ENCODE assay signal across 17 cellular contexts in genomic region chr1:99595041-99595440, GRCh38. TPM values are rescaled to one million over a fixed set of nuclear protein-coding genes. Genes with fewer than 3 reads are reported as not detected.
DNase-seq lines count a peak whose midpoint lies in the region; TF ChIP-seq lines count a peak whose summit lies in the region.
"Had no signal": no experiment of that assay in that cellular context is flagged by ENCODE, and none has a peak within 500 bp of the region (broad histone marks: within the 10 kb centered on the region; RNA-seq: fewer than 3 reads in every experiment).

No MANE protein-coding gene starts in this region.

- TF ChIP-seq CTCF in osteoblast (IDR thresholded peaks at IDR 0.05; ENCODE audit: extremely low read depth, low read depth, low read length) (no peak), RWPE1 (conservative IDR thresholded peaks at IDR 0.05; ENCODE audit: low read depth) (no peak)

- POLR2A ChIA-PET in RWPE1 (lab: Yijun Ruan, JAX; ENCODE audit: low non-redundant PET) = no interaction called here

- peak overlapping the region; percentile 44 for H2AFZ ChIP-seq in osteoblast (ENCODE audit: low read length)

- no peak overlapping the region for H3K27ac ChIP-seq in osteoblast (ENCODE audit: low read depth, low read length)
- H3K27ac ChIP-seq in RWPE1 = no peak overlapping the region

- H3K79me2 ChIP-seq in osteoblast (ENCODE audit: insufficient read depth, low read length) = no peaks in the 10 kb centered on the region

- H3K4me2 ChIP-seq in osteoblast (ENCODE audit: insufficient read depth, low read length) = no peak overlapping the region

- peak overlapping the region; percentile 44 for H3K9ac ChIP-seq in adipocyte (ENCODE audit: low read length)

- H3K36me3 ChIP-seq in adipocyte (ENCODE audit: control insufficient read depth, insufficient read depth, low read length, severe bottlenecking) = no peaks in the 10 kb centered on the region
- H3K36me3 ChIP-seq in osteoblast (ENCODE audit: insufficient read depth, low read length) = no peaks in the 10 kb centered on the region
- H3K36me3 ChIP-seq: HAP-1 had no signal

- DNase-seq in adipocyte (ENCODE audit: low read depth) (no peak), dermis blood vessel endothelial cell (peak; percentile 53), osteoblast (ENCODE audit: insufficient read length, low spot score, missing footprints) (peak; percentile 9), RWPE1 (ENCODE audit: low spot score) (no peak), NCI-H2227 (lab: John Stamatoyannopoulos, UW; ENCODE audit: unreplicated experiment) (no peak)
- DNase-seq in activated CD4-positive, CD25-positive, alpha-beta regulatory T cell treated with anti-CD3 and anti-CD28 coated beads, Interleukin-2, amount 50 U/mL, for 72 hours = no peak
- DNase-seq: C1 segment of cervical spinal cord; Calu3; CD4-positive, alpha-beta memory T cell; COR-L47; DMS53; DMS79 treated with DMSO at 0.1 percent for 48 hours; GF-D8; GOT3; HFFc6 had no signal

- H4K20me1 ChIP-seq in osteoblast (ENCODE audit: insufficient read depth, low read length) = no peaks in the 10 kb centered on the region

- peaks cover 42% of the 10 kb centered on the region for H3K4me1 ChIP-seq in adipocyte (ENCODE audit: control insufficient read depth, insufficient read depth, low read length)
- peaks cover 31% of the 10 kb centered on the region for H3K4me1 ChIP-seq in osteoblast (ENCODE audit: insufficient read depth, low read length)
- H3K4me1 ChIP-seq: HAP-1 had no signal

- H3K27me3 ChIP-seq in adipocyte (replicated peaks; ENCODE audit: control insufficient read depth, insufficient read depth, low read length) (no peaks in the 10 kb centered on the region), osteoblast (ENCODE audit: insufficient read depth, low read length) (no peaks in the 10 kb centered on the region)

- H3K4me3 ChIP-seq in adipocyte (ENCODE audit: low read length) (peak overlapping the region; percentile 35), osteoblast (ENCODE audit: insufficient read depth, low read length) (no peak overlapping the region)
- H3K4me3 ChIP-seq: HAP-1 had no signal

- H3K9me3 ChIP-seq in adipocyte (ENCODE audit: control insufficient read depth, low read length) (no peaks in the 10 kb centered on the region), osteoblast (ENCODE audit: low read depth, low read length) (no peaks in the 10 kb centered on the region)
- H3K9me3 ChIP-seq: HAP-1 had no signal

- CTCF ChIA-PET in RWPE1 (lab: Yijun Ruan, JAX) = no interaction called here

RNA-seq across cellular contexts. Expression of gene PALMD, which starts 50.9 kb away (rescaled TPM):
- total RNA-seq in dermis blood vessel endothelial cell (63.3 and 106 TPM in 2 replicates), osteoblast (2.5 and 5.6 TPM in 2 replicates)
- total RNA-seq: A673; CD4-positive, alpha-beta memory T cell; HFFc6 had no signal

Comparison
In these comparisons a context has a peak if more than half of its experiments do, and no peak if none do; other contexts are left out.
1. DNase-seq: peak in dermis blood vessel endothelial cell (single experiment) and osteoblast (single experiment); none in adipocyte (single experiment), activated CD4-positive, CD25-positive, alpha-beta regulatory T cell treated with anti-CD3 and anti-CD28 coated beads, Interleukin-2, amount 50 U/mL, for 72 hours (single experiment), RWPE1 (single experiment) and NCI-H2227 (single experiment).